ENCODE assay signal across 10 cellular contexts in the genomic region with DNA sequence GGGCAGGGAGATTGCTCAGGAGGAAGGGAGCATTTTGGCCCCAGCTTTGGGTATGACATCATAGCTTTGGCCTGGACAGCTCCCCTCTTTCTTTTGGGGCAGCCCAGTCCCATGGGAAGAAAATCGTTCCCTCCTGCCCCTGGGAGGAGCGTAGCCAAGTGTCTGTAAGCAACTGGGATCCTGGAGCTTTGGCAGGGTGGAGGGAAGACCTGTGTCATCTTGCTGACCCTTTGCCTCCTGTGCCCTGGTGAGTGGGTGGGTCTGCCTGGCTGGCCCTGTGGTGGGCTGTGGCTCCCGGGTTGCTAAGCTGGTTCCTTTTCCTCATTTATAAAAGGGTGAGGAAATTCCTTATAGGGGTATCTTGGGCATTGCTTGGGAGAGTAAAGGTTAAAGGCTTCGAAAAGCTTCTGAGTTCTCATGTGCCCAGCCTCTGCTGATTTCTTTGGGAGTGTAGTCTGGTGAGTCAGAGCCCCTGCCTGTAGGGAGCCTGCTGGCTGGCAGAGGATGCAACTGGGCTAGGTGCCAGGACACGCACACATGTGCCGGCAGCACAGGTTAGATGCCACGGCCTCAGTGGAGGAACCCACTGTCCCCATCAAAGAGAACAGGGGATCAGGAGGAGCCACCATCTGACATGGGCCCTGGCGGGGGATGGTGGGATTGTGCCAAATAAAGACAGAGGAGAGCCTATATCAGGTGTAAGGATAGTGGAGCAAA.
DNase-seq lines count a peak whose midpoint lies in the region; ATAC-seq and TF ChIP-seq lines count a peak whose summit lies in the region.
"Had no signal": no experiment of that assay in that cellular context is flagged by ENCODE, and none has a peak within 500 bp of the region (broad histone marks: within the 10 kb centered on the region; RNA-seq: fewer than 3 reads in every experiment).

No MANE protein-coding gene starts in this region.

- H3K36me3 ChIP-seq in ascending aorta (peaks cover 72 to 78% of the 10 kb centered on the region in 2 donors), heart left ventricle (peaks cover 0 to 90% (median 79%) of the 10 kb centered on the region in 9 donors), skeletal muscle tissue (ENCODE audit: control insufficient read depth in 3 of 3, insufficient read depth in 3 of 3, low read length in 3 of 3) (peaks cover 66 to 76% (median 71%) of the 10 kb centered on the region in 3 donors)

- intact Hi-C loops in ascending aorta (cut with DNase I) (no loop called here), heart left ventricle (cut with DNase I) (no loop called here)
- intact Hi-C loops in activated CD4-positive, alpha-beta memory T cell treated with anti-CD3 and anti-CD28 coated beads for 36 hours (cut with micrococcal nuclease), result no loop called here

- peak overlapping the region; percentile 39 to 74 (median 57) for H3K9ac ChIP-seq in skeletal muscle tissue (ENCODE audit: low read depth in 1 of 3, low read length in 3 of 3)

- CTCF ChIA-PET in activated CD4-positive, alpha-beta memory T cell treated with anti-CD3 and anti-CD28 coated beads for 36 hours (lab: Charles Lee), result no interaction called here

- DNase-seq in HCEC 1CT (peak; percentile 59), ascending aorta (ENCODE audit: low spot score in 2 of 2) (peak; percentile 74 to 92), heart left ventricle (peak; percentile 52 to 91 (median 76)), NCI-H82 (lab: John Stamatoyannopoulos, UW) (no peak), mesothelial cell of epicardium (ENCODE audit: low spot score in 2 of 2, unreplicated experiment in 2 of 2) (no peak)
- DNase-seq in activated CD4-positive, alpha-beta memory T cell treated with anti-CD3 and anti-CD28 coated beads for 36 hours, result no peak
- DNase-seq: activated naive CD4-positive, alpha-beta T cell treated with anti-CD3 and anti-CD28 coated beads, Interleukin-2, amount 10 ng/mL, durations not matched to agents 7 days and 5 days; NCI-H2081 treated with DMSO at 0.1 percent for 48 hours had no signal

- POLR2A ChIA-PET in activated CD4-positive, alpha-beta memory T cell treated with anti-CD3 and anti-CD28 coated beads for 36 hours (lab: Charles Lee), result no interaction called here

- peaks cover 2% of the 10 kb centered on the region for H3K27me3 Mint-ChIP-seq in activated CD4-positive, alpha-beta memory T cell treated with anti-CD3 and anti-CD28 coated beads for 36 hours
- no peaks in the 10 kb centered on the region for H3K27me3 Mint-ChIP-seq in mesothelial cell of epicardium (ENCODE audit: low read depth)

- H3K9me3 ChIP-seq in ascending aorta, result no peaks in the 10 kb centered on the region
- H3K9me3 ChIP-seq in heart left ventricle, result no peaks in the 10 kb centered on the region
- no peaks in the 10 kb centered on the region for H3K9me3 ChIP-seq in skeletal muscle tissue (ENCODE audit: control insufficient read depth in 3 of 3, low read length in 3 of 3)

- H3K27me3 ChIP-seq in ascending aorta (no peaks in the 10 kb centered on the region), heart left ventricle (no peaks in the 10 kb centered on the region), skeletal muscle tissue (ENCODE audit: control insufficient read depth in 3 of 3, insufficient read depth in 3 of 3, low read length in 3 of 3) (no peaks in the 10 kb centered on the region)

- no peak for TF ChIP-seq POLR2A in heart left ventricle (IDR thresholded peaks at IDR 0.05)

- no peaks in the 10 kb centered on the region for H3K9me3 Mint-ChIP-seq in activated CD4-positive, alpha-beta memory T cell treated with anti-CD3 and anti-CD28 coated beads for 36 hours
- H3K9me3 Mint-ChIP-seq in mesothelial cell of epicardium, result no peaks in the 10 kb centered on the region
- H3K9me3 Mint-ChIP-seq: activated naive CD4-positive, alpha-beta T cell treated with anti-CD3 and anti-CD28 coated beads, Interleukin-2, amount 10 ng/mL, durations not matched to agents 7 days and 5 days had no signal

- peak overlapping the region; percentile 91 to 97 for H3K27ac ChIP-seq in ascending aorta
- H3K27ac ChIP-seq in heart left ventricle, result peak overlapping the region in 11 of 12 donors; percentile 49 to 84 (median 73)
- peak overlapping the region; percentile 84 for H3K27ac ChIP-seq in skeletal muscle tissue (ENCODE audit: low read depth, low read length)

- 40 to 48% (median 46%) methylated on average over 8 of the region's 8 CpGs for WGBS in heart left ventricle, 4 donors

- H3K4me1 ChIP-seq in ascending aorta, result peaks cover 27 to 68% of the 10 kb centered on the region in 2 donors
- H3K4me1 ChIP-seq in heart left ventricle, result peaks cover 0 to 45% (median 28%) of the 10 kb centered on the region in 12 donors
- peaks cover 43 to 68% (median 46%) of the 10 kb centered on the region in 3 donors for H3K4me1 ChIP-seq in skeletal muscle tissue (ENCODE audit: control insufficient read depth in 3 of 3, insufficient read depth in 3 of 3, low read length in 3 of 3)

- H3K27ac Mint-ChIP-seq in activated CD4-positive, alpha-beta memory T cell treated with anti-CD3 and anti-CD28 coated beads for 36 hours, result no peak overlapping the region
- H3K27ac Mint-ChIP-seq in mesothelial cell of epicardium, result no peak overlapping the region
- H3K27ac Mint-ChIP-seq: activated naive CD4-positive, alpha-beta T cell treated with anti-CD3 and anti-CD28 coated beads, Interleukin-2, amount 10 ng/mL, durations not matched to agents 7 days and 5 days had no signal

- H3K36me3 Mint-ChIP-seq in activated CD4-positive, alpha-beta memory T cell treated with anti-CD3 and anti-CD28 coated beads for 36 hours, result no peaks in the 10 kb centered on the region
- peaks cover 11% of the 10 kb centered on the region for H3K36me3 Mint-ChIP-seq in mesothelial cell of epicardium
- H3K36me3 Mint-ChIP-seq: activated naive CD4-positive, alpha-beta T cell treated with anti-CD3 and anti-CD28 coated beads, Interleukin-2, amount 10 ng/mL, durations not matched to agents 7 days and 5 days had no signal

- H3K4me1 Mint-ChIP-seq in activated CD4-positive, alpha-beta memory T cell treated with anti-CD3 and anti-CD28 coated beads for 36 hours (ENCODE audit: low read depth), result no peaks in the 10 kb centered on the region
- no peaks in the 10 kb centered on the region for H3K4me1 Mint-ChIP-seq in mesothelial cell of epicardium
- H3K4me1 Mint-ChIP-seq: activated naive CD4-positive, alpha-beta T cell treated with anti-CD3 and anti-CD28 coated beads, Interleukin-2, amount 10 ng/mL, durations not matched to agents 7 days and 5 days had no signal

- ATAC-seq in heart left ventricle (peak; percentile 74 to 85 (median 79)), HG03025 (IDR thresholded peaks at IDR 0.05; ENCODE audit: low FRiP score, unreplicated experiment) (no peak)

- TF ChIP-seq CTCF in ascending aorta (IDR thresholded peaks at IDR 0.05) (no peak), heart left ventricle (IDR thresholded peaks at IDR 0.05) (no peak), mesothelial cell of epicardium (IDR thresholded peaks at IDR 0.05; ENCODE audit: unreplicated experiment) (no peak)

- H3K4me3 ChIP-seq in ascending aorta (peak overlapping the region in 1 of 2 donors; percentile 22), heart left ventricle (no peak overlapping the region), skeletal muscle tissue (ENCODE audit: low read length in 3 of 3) (peak overlapping the region in 2 of 3 donors; percentile 6 to 56)

- H3K4me3 Mint-ChIP-seq in activated CD4-positive, alpha-beta memory T cell treated with anti-CD3 and anti-CD28 coated beads for 36 hours, result no peak overlapping the region
- no peak overlapping the region for H3K4me3 Mint-ChIP-seq in mesothelial cell of epicardium
- H3K4me3 Mint-ChIP-seq: activated naive CD4-positive, alpha-beta T cell treated with anti-CD3 and anti-CD28 coated beads, Interleukin-2, amount 10 ng/mL, durations not matched to agents 7 days and 5 days had no signal

Comparison
In these comparisons a context has a peak if more than half of its experiments do, and no peak if none do; other contexts are left out.
1. DNase-seq: peak in HCEC 1CT (single experiment), ascending aorta (2 of 2) and heart left ventricle (5 of 5); none in activated CD4-positive, alpha-beta memory T cell treated with anti-CD3 and anti-CD28 coated beads for 36 hours (single experiment), NCI-H82 (single experiment) and mesothelial cell of epicardium (0 of 2).
2. H3K4me3 ChIP-seq: peak in skeletal muscle tissue (2 of 3); none in heart left ventricle (0 of 12).
3. Peak in every context shown above with its lines, with median percentiles within 50 percentile points of each other: H3K27ac ChIP-seq.